ENCODE assay signal across 4 cellular contexts in the genomic region with DNA sequence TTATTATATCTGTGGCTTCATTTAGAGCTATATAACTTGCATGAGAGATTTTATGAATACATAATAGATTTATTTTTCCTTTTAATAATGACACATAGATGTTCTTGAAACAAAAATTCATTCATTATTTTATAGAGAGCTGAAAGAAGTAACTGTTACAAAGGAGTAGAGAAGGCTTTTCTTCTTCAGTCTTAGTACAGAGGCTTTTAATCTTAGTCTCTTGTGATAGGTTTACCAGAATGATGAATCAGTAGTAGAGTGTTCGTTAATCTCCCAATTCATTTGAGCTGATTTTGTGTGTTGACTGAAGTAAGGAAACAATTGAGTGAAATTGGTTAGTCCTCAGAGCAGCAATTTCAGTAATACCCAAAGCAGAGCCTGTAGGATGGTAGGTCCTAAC.
"Had no signal": no experiment of that assay in that cellular context is flagged by ENCODE, and none has a peak within 500 bp of the region (broad histone marks: within the 10 kb centered on the region; RNA-seq: fewer than 3 reads in every experiment).

No MANE protein-coding gene starts in this region.

- H3K9me3 Mint-ChIP-seq: GM23338, H9, IgD-negative memory B cell had no signal

- H3K4me1 Mint-ChIP-seq: GM23338, H9, IgD-negative memory B cell had no signal

- ATAC-seq: GM23338 had no signal

- H3K4me3 ChIP-seq: GM23338 had no signal

- H3K4me2 ChIP-seq: GM23338 had no signal

- H3K27ac Mint-ChIP-seq: GM23338, H9, IgD-negative memory B cell had no signal

- H3K27me3 Mint-ChIP-seq: IgD-negative memory B cell had no signal

- DNase-seq: H9, HCEC 1CT had no signal

- H3K4me3 Mint-ChIP-seq: GM23338, H9, IgD-negative memory B cell had no signal

- H2AFZ ChIP-seq: GM23338 had no signal
